Comparison of ENCODE assay signal across 8 cellular contexts in the genomic region with DNA sequence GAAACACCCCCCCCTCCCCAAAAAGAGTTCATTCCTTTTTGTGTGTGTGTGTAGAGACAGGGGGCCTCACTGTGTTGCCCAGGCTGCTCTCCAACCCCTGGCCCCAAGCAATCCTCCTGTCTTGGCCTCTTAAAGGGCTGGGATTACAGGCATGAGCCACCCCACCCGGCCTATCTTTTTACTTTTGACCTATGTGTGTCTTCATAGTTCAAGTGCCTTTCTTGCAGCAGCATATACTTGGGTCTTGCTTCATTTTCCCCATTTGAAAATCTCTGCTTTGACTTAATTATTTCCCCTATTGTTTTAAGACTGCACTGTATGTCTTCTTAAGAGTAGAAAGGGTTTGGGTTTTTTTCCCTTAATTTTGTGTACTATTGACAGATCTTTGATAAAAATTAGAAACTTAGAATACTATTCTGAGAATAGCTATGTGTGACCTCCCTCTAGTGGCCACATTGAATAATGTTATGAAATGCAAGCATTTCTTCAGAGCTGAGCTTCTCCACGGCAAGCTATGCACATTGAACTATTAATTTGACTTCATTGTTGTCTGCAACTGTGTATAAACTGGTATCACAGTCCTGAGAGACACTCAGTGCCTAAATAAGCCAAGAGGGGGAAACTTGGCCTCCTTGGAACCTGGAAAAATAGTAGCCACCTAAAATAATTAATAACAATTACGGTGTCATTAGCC. TPM values are rescaled to one million over a fixed set of nuclear protein-coding genes. Genes with fewer than 3 reads are reported as not detected.
DNase-seq lines count a peak whose midpoint lies in the region; ATAC-seq and TF ChIP-seq lines count a peak whose summit lies in the region.

No MANE protein-coding gene starts in this region.

- H3K36me3 Mint-ChIP-seq in T-cell (no peaks in the 10 kb centered on the region), osteocyte (ENCODE audit: unreplicated experiment) (no peaks in the 10 kb centered on the region)

- peak; percentile 41 for TF ChIP-seq CTCF in GM20000 (IDR thresholded peaks at IDR 0.05; ENCODE audit: extremely low read depth, missing control alignments)
- peak; percentile 68 for TF ChIP-seq CTCF in LNCAP (IDR thresholded peaks at IDR 0.05)
- peak; percentile 78 for TF ChIP-seq CTCF in osteocyte (IDR thresholded peaks at IDR 0.05)

- POLR2A ChIA-PET in T-cell (lab: Charles Lee), result no interaction called here

- no peak overlapping the region for H3K27ac Mint-ChIP-seq in T-cell
- no peak overlapping the region for H3K27ac Mint-ChIP-seq in osteocyte (ENCODE audit: unreplicated experiment)

- H3K4me3 Mint-ChIP-seq in T-cell (no peak overlapping the region), osteocyte (ENCODE audit: unreplicated experiment) (no peak overlapping the region)

- H3K27me3 Mint-ChIP-seq in T-cell, result peaks cover 27 to 41% of the 10 kb centered on the region in 2 donors
- H3K27me3 Mint-ChIP-seq in osteocyte (ENCODE audit: unreplicated experiment), result peaks cover 4% of the 10 kb centered on the region

- H3K9me3 Mint-ChIP-seq in T-cell (no peaks in the 10 kb centered on the region), osteocyte (ENCODE audit: unreplicated experiment) (no peaks in the 10 kb centered on the region)

- CTCF ChIA-PET in T-cell (lab: Charles Lee), result interaction anchor here (0.6 to 1.9 kb wide), 21 partner anchors 9 to 1293 kb away, joined by 3 to 42 read pairs (median 3); a partner anchor contains a TSS

- DNase-seq in DMS114 treated with DMSO at 0.1 percent for 48 hours (lab: John Stamatoyannopoulos, UW; ENCODE audit: unreplicated experiment) (peak; percentile 34), GM20000 (ENCODE audit: low spot score) (peak; percentile 80), T-cell (peak in 1 of 34 experiments; percentile 20), fibroblast of the conjunctiva (ENCODE audit: low read depth) (peak; percentile 47), osteocyte (ENCODE audit: extremely low spot score, unreplicated experiment) (no peak)

- ATAC-seq in T-cell (replicated peaks in 1 of 4) (peak; percentile 57 to 71 (median 64)), GM18870 (IDR thresholded peaks at IDR 0.05; ENCODE audit: unreplicated experiment) (no peak), HG03159 (IDR thresholded peaks at IDR 0.05; ENCODE audit: unreplicated experiment) (no peak)

- H3K4me1 Mint-ChIP-seq in T-cell, result peaks cover 0 to 7% (median 1%) of the 10 kb centered on the region in 3 donors
- H3K4me1 Mint-ChIP-seq in osteocyte (ENCODE audit: unreplicated experiment), result no peaks in the 10 kb centered on the region

RNA-seq across cellular contexts. Expression of a gene that starts 8.7 kb away (rescaled TPM):
- total RNA-seq in T-cell, result 1 to 10 TPM; 4.5 to 7.2 (median 5.6) TPM
- 25.6 and 27.7 TPM in 2 replicates for total RNA-seq in osteocyte

Comparison
In these comparisons a context has a peak if more than half of its experiments do, and no peak if none do; other contexts are left out.
1. ATAC-seq: peak in T-cell (4 of 4); none in GM18870 (single experiment) and HG03159 (single experiment).
2. Peak in every context shown above with its lines, with median percentiles within 50 percentile points of each other: CTCF ChIP-seq.